11 cellular contexts compared by ENCODE assay signal in the genomic region with DNA sequence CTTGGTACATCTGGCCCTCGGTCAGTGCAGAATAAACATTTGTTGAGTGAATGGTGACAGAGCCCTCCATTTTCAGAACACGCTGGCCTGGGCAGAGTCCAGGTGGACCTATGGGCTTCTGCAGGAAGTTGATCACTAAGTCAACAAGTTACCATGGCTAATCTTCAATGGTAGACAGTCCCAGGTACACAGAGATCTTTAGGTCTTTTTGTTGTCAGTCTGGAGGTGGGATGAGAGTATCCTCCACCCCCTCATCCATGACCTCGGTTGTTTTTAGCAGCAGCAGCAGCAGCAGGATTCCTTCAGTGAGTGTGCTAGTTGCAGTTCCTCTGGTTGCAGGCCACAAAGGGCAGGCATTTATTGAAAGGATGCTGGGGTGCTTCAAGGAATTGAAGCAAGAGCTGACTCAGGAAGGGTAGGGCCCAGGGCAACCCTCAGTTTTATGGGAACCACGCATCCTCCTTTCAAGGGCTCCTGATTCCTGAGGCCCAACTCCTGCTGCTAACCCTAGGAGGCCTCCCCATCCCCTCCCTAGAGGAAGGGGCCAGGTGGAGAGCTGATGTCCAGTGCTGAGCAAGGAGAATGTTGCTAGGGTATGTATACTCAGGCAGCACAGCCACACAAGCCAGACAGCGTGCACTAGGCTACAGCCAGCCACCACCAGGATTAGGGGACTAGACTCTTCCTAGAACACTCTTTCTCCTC. TPM values are rescaled to one million over a fixed set of nuclear protein-coding genes. Genes with fewer than 3 reads are reported as not detected.
DNase-seq lines count a peak whose midpoint lies in the region; ATAC-seq and TF ChIP-seq lines count a peak whose summit lies in the region.
"Had no signal": no experiment of that assay in that cellular context is flagged by ENCODE, and none has a peak within 500 bp of the region (broad histone marks: within the 10 kb centered on the region; RNA-seq: fewer than 3 reads in every experiment).

No MANE protein-coding gene starts in this region.

- H3K4me1 ChIP-seq in right atrium auricular region (peaks cover 0 to 10% of the 10 kb centered on the region in 2 donors), heart right ventricle (peaks cover 0 to 36% (median 5%) of the 10 kb centered on the region in 9 donors), HAP-1 (peaks cover 8% of the 10 kb centered on the region)

- H3K9me3 Mint-ChIP-seq in nephron progenitor cell = peaks cover 44% of the 10 kb centered on the region

- TF ChIP-seq CTCF in right atrium auricular region (IDR thresholded peaks at IDR 0.05) (no peak), heart right ventricle (IDR thresholded peaks at IDR 0.05) (no peak), nephron progenitor cell (IDR thresholded peaks at IDR 0.05) (no peak), GM20000 (IDR thresholded peaks at IDR 0.05; ENCODE audit: extremely low read depth, missing control alignments) (no peak)

- H3K27ac ChIP-seq in right atrium auricular region = peak overlapping the region; percentile 78
- H3K27ac ChIP-seq in heart right ventricle = peak overlapping the region in 5 of 10 donors; percentile 73 to 90 (median 86)
- H3K27ac ChIP-seq in caudate nucleus (ENCODE audit: low read depth, low read length) = peak overlapping the region; percentile 91
- H3K27ac ChIP-seq: brain microvascular endothelial cell, SJSA1 had no signal

- H3K27me3 Mint-ChIP-seq in nephron progenitor cell (ENCODE audit: low read depth, poor library complexity) = peaks cover 7% of the 10 kb centered on the region

- ATAC-seq in heart right ventricle (no peak), GM21390 (IDR thresholded peaks at IDR 0.05; ENCODE audit: unreplicated experiment) (no peak), HG03196 (IDR thresholded peaks at IDR 0.05; ENCODE audit: unreplicated experiment) (no peak)

- no peaks in the 10 kb centered on the region for H3K36me3 ChIP-seq in right atrium auricular region
- no peaks in the 10 kb centered on the region for H3K36me3 ChIP-seq in heart right ventricle
- H3K36me3 ChIP-seq in HAP-1 (replicated peaks) = no peaks in the 10 kb centered on the region; the same call in 1 of the 2 replicates
- H3K36me3 ChIP-seq: brain microvascular endothelial cell, SJSA1 had no signal

- in situ Hi-C loops in HAP-1 (cut with MboI; ENCODE audit: low sequenced_read_pairs) = no loop called here

- H3K4me3 ChIP-seq in right atrium auricular region (no peak overlapping the region), heart right ventricle (no peak overlapping the region), HAP-1 (no peak overlapping the region)

- H3K4me1 Mint-ChIP-seq in nephron progenitor cell = peaks cover 29% of the 10 kb centered on the region

- intact Hi-C loops in heart right ventricle (cut with DNase I) = loop anchor here in 2 of 10 donors (2.0 to 5.0 kb wide), 2 partner anchors 37 to 40 kb away; no protein-coding TSS in a partner anchor

- H3K4me3 Mint-ChIP-seq in nephron progenitor cell = peak overlapping the region; percentile 47

- H3K27me3 ChIP-seq in right atrium auricular region (no peaks in the 10 kb centered on the region), heart right ventricle (peaks cover 0 to 8% (median 0%) of the 10 kb centered on the region in 7 donors), HAP-1 (ENCODE audit: low read depth) (no peaks in the 10 kb centered on the region)
- H3K27me3 ChIP-seq: brain microvascular endothelial cell, SJSA1 had no signal

- WGBS in heart right ventricle, 2 donors = 74 to 80% methylated on average over 5 of the region's 5 CpGs

- no peak for DNase-seq in right atrium auricular region (ENCODE audit: low spot score)
- no peak for DNase-seq in heart right ventricle
- DNase-seq in caudate nucleus (lab: John Stamatoyannopoulos, UW) = peak in 2 of 61 donors; percentile 0
- no peak for DNase-seq in nephron progenitor cell
- no peak for DNase-seq in GM20000 (ENCODE audit: low spot score)
- no peak for DNase-seq in HAP-1 (ENCODE audit: low spot score in 2 of 2)

- H3K36me3 Mint-ChIP-seq in nephron progenitor cell (ENCODE audit: low read depth) = peaks cover 26% of the 10 kb centered on the region

- H3K9me3 ChIP-seq in right atrium auricular region (no peaks in the 10 kb centered on the region), heart right ventricle (no peaks in the 10 kb centered on the region), HAP-1 (no peaks in the 10 kb centered on the region; the same call in 1 of the 2 replicates)
- H3K9me3 ChIP-seq: SJSA1 had no signal

- no peak overlapping the region for H3K27ac Mint-ChIP-seq in nephron progenitor cell

RNA-seq across cellular contexts. Expression of a gene that starts 1.7 kb away (rescaled TPM):
- total RNA-seq in right atrium auricular region (1 to 10 TPM; 1.0 to 2.4 TPM), heart right ventricle (1 to 10 TPM; 1.8 to 2.9 (median 2.0) TPM)
- polyA plus RNA-seq in heart right ventricle = 1 to 10 TPM in 1 of 2 donors, under 1 TPM in 1; 0.95 to 1.7 TPM

RNA-seq across cellular contexts. Expression of a gene that starts 44.8 kb away (rescaled TPM):
- 1 to 10 TPM; 1.9 to 3.1 TPM for total RNA-seq in right atrium auricular region
- 1 to 10 TPM in 8 of 10 donors, under 1 TPM in 2; 0.83 to 3.6 (median 1.6) TPM for total RNA-seq in heart right ventricle
- polyA plus RNA-seq in heart right ventricle = 1 to 10 TPM; 1.2 to 1.8 TPM

RNA-seq across cellular contexts. Expression of a gene that starts 48.4 kb away (rescaled TPM):
- total RNA-seq in right atrium auricular region = not detected
- not detected for total RNA-seq in heart right ventricle
- polyA plus RNA-seq in heart right ventricle = not detected
- total RNA-seq: mononuclear cell, SJSA1 had no signal
